Comparison of ENCODE assay signal across 9 cellular contexts in genomic region chr1:205271277-205271676, GRCh38. TPM values are rescaled to one million over a fixed set of nuclear protein-coding genes. Genes with fewer than 3 reads are reported as not detected.
DNase-seq lines count a peak whose midpoint lies in the region; ATAC-seq, FAIRE-seq and TF ChIP-seq lines count a peak whose summit lies in the region.
"Had no signal": no experiment of that assay in that cellular context is flagged by ENCODE, and none has a peak within 500 bp of the region (broad histone marks: within the 10 kb centered on the region; RNA-seq: fewer than 3 reads in every experiment).

No MANE protein-coding gene starts in this region.

- H3K9ac ChIP-seq in keratinocyte (ENCODE audit: control insufficient read depth, extremely low read depth, insufficient read depth, low read length): no peak overlapping the region

- H3K27me3 Mint-ChIP-seq in stimulated activated memory B cell treated with anti-CD40 and anti-IgM and Interleukin-4, amounts not matched to agents 10 μg/mL and 1 μg/mL and 100 μg/mL, for 72 hours: peaks cover 15% of the 10 kb centered on the region

- H3K36me3 ChIP-seq in cardiac muscle cell: no peaks in the 10 kb centered on the region
- H3K36me3 ChIP-seq in brain microvascular endothelial cell (replicated peaks): no peaks in the 10 kb centered on the region
- no peaks in the 10 kb centered on the region for H3K36me3 ChIP-seq in keratinocyte (ENCODE audit: control insufficient read depth in 2 of 2, extremely low read depth in 1 of 2, insufficient read depth in 2 of 2, low read length in 2 of 2)

- H3K9me3 Mint-ChIP-seq in stimulated activated memory B cell treated with anti-CD40 and anti-IgM and Interleukin-4, amounts not matched to agents 10 μg/mL and 1 μg/mL and 100 μg/mL, for 72 hours: no peaks in the 10 kb centered on the region

- H3K27ac Mint-ChIP-seq in stimulated activated memory B cell treated with anti-CD40 and anti-IgM and Interleukin-4, amounts not matched to agents 10 μg/mL and 1 μg/mL and 100 μg/mL, for 72 hours: no peak overlapping the region

- DNase-seq in cardiac muscle cell (ENCODE audit: low read depth in 1 of 2, low spot score in 1 of 2) (peak in 1 of 2 donors; percentile 53), cardiac septum (ENCODE audit: low spot score) (no peak), brain microvascular endothelial cell (no peak), keratinocyte (ENCODE audit: low read depth, low spot score) (no peak), HPDE6-E6E7 (ENCODE audit: extremely low spot score) (no peak)
- no peak for DNase-seq in activated T-cell treated with anti-CD3 and anti-CD28 coated beads, Interleukin-2, amount 50 U/mL, for 48 hours

- intact Hi-C loops in cardiac septum (cut with DNase I): no loop called here

- H3K9me3 ChIP-seq in cardiac muscle cell (ENCODE audit: low read depth) (no peaks in the 10 kb centered on the region), keratinocyte (ENCODE audit: control insufficient read depth, low read depth, low read length) (no peaks in the 10 kb centered on the region)

- H3K4me1 ChIP-seq in cardiac muscle cell (ENCODE audit: low read depth) (peaks cover 4% of the 10 kb centered on the region), keratinocyte (ENCODE audit: control insufficient read depth, extremely low read depth, insufficient read depth, low read length) (peaks cover 20% of the 10 kb centered on the region)

- peak; percentile 46 for TF ChIP-seq CTCF in cardiac muscle cell (IDR thresholded peaks at IDR 0.05; ENCODE audit: low read depth, low read length)
- TF ChIP-seq CTCF in brain microvascular endothelial cell (IDR thresholded peaks at IDR 0.05; ENCODE audit: low read depth, low read length, missing control alignments): peak; percentile 53
- TF ChIP-seq CTCF in keratinocyte (optimal IDR thresholded peaks at IDR 0.05 in 1 of 3, IDR thresholded peaks at IDR 0.05 in 1 of 3, conservative IDR thresholded peaks at IDR 0.05 in 1 of 3; ENCODE audit: extremely low read depth in 1 of 3, insufficient read depth in 2 of 3, low read length in 3 of 3): peak; percentile 8 to 18 (median 12)

- no peak for ATAC-seq in stimulated activated memory B cell treated with anti-CD40 and anti-IgM and Interleukin-4, amounts not matched to agents 10 μg/mL and 1 μg/mL and 100 μg/mL, for 72 hours

- H2AFZ ChIP-seq in keratinocyte (ENCODE audit: control insufficient read depth, low read length): no peak overlapping the region

- H4K20me1 ChIP-seq in keratinocyte (ENCODE audit: control insufficient read depth, extremely low read depth, insufficient read depth, low read length): no peaks in the 10 kb centered on the region

- H3K79me2 ChIP-seq in keratinocyte (ENCODE audit: control insufficient read depth, insufficient read depth, low read length): no peaks in the 10 kb centered on the region

- no peak overlapping the region for H3K4me2 ChIP-seq in keratinocyte (ENCODE audit: control insufficient read depth, extremely low read depth, insufficient read depth, low read depth, low read length)

- in situ Hi-C loops in brain microvascular endothelial cell (cut with HindIII; ENCODE audit: low pct_ligation_motif_present, low sequenced_read_pairs): loop anchor here (10.0 kb wide), 1 partner anchor 54 kb away; the partner anchor contains the start of gene NUAK2

- peaks cover 32% of the 10 kb centered on the region for H3K4me1 Mint-ChIP-seq in stimulated activated memory B cell treated with anti-CD40 and anti-IgM and Interleukin-4, amounts not matched to agents 10 μg/mL and 1 μg/mL and 100 μg/mL, for 72 hours

- no peaks in the 10 kb centered on the region for H3K9me1 ChIP-seq in keratinocyte (ENCODE audit: control insufficient read depth, extremely low read depth, insufficient read depth, low read length)

- dilution Hi-C loops in keratinocyte (cut with MboI; ENCODE audit: extremely low pct_ligation_motif_present, low sequenced_read_pairs): no loop called here

- H3K4me3 Mint-ChIP-seq in stimulated activated memory B cell treated with anti-CD40 and anti-IgM and Interleukin-4, amounts not matched to agents 10 μg/mL and 1 μg/mL and 100 μg/mL, for 72 hours: no peak overlapping the region

- H3K27ac ChIP-seq in cardiac muscle cell: no peak overlapping the region
- no peak overlapping the region for H3K27ac ChIP-seq in brain microvascular endothelial cell
- no peak overlapping the region for H3K27ac ChIP-seq in keratinocyte (ENCODE audit: control insufficient read depth, insufficient read depth, low read length)
- peak overlapping the region; percentile 97 for H3K27ac ChIP-seq in temporal lobe (ENCODE audit: low read depth, low read length)
- H3K27ac ChIP-seq: epithelial cell of prostate had no signal

- H3K4me3 ChIP-seq in cardiac muscle cell (no peak overlapping the region), brain microvascular endothelial cell (ENCODE audit: low read depth, low read length) (no peak overlapping the region), keratinocyte (ENCODE audit: control insufficient read depth in 2 of 3, extremely low read depth in 1 of 3, insufficient read depth in 2 of 3, low read depth in 1 of 3, low read length in 3 of 3) (no peak overlapping the region)

- no peak for FAIRE-seq in keratinocyte (lab: Jason Lieb, UNC)

- peaks cover 11% of the 10 kb centered on the region for H3K36me3 Mint-ChIP-seq in stimulated activated memory B cell treated with anti-CD40 and anti-IgM and Interleukin-4, amounts not matched to agents 10 μg/mL and 1 μg/mL and 100 μg/mL, for 72 hours

- H3K27me3 ChIP-seq in cardiac muscle cell (no peaks in the 10 kb centered on the region), brain microvascular endothelial cell (replicated peaks) (no peaks in the 10 kb centered on the region), keratinocyte (ENCODE audit: control insufficient read depth, extremely low read depth, insufficient read depth, low read length) (peaks cover 4% of the 10 kb centered on the region)

RNA-seq across cellular contexts. Expression of gene TMCC2, which starts 43.5 kb away (rescaled TPM):
- total RNA-seq in cardiac muscle cell (10.9 and 11.9 TPM in 2 replicates), cardiac septum (4.0 TPM), temporal lobe (27.5 TPM)
- polyA plus RNA-seq in cardiac muscle cell (6.3 and 9.0 TPM in 2 replicates), keratinocyte (0.60 to 1.8 TPM (median 0.83 TPM) in 3 replicates)
- 0.27 TPM for polyA plus RNA-seq in keratinocyte (2011; ENCODE audit: low read depth)
- 0.69 and 1.4 TPM in 2 replicates for polyA plus RNA-seq in keratinocyte (2011; cell fraction: cytosol; rRNA removed)
- 1.3 and 1.7 TPM in 2 replicates for polyA plus RNA-seq in keratinocyte (2011; cell fraction: nucleus; rRNA removed)
- polyA plus RNA-seq in keratinocyte (2012; ENCODE audit: low replicate concordance): 0.17 and 0.79 TPM in 2 replicates
- polyA minus RNA-seq in keratinocyte: 1.2 to 2.4 TPM (median 2.4 TPM) in 3 replicates
- polyA minus RNA-seq in keratinocyte (2011; cell fraction: cytosol; rRNA and poly(A)+ RNA removed): 3.1 TPM
- polyA minus RNA-seq in keratinocyte (2011; cell fraction: nucleus; rRNA and poly(A)+ RNA removed): 0.95 and 1.6 TPM in 2 replicates

RNA-seq across cellular contexts. Expression of gene NUAK2, which starts 50.3 kb away (rescaled TPM):
- 3.4 and 4.3 TPM in 2 replicates for total RNA-seq in cardiac muscle cell
- 2.1 and 3.4 TPM in 2 replicates for polyA plus RNA-seq in cardiac muscle cell
- total RNA-seq in cardiac septum: 0.75 TPM
- 2.8 to 5.9 TPM (median 3.9 TPM) in 3 replicates for polyA plus RNA-seq in keratinocyte
- polyA plus RNA-seq in keratinocyte (2011; ENCODE audit: low read depth): 2.9 TPM
- 3.0 TPM in 2 replicates for polyA plus RNA-seq in keratinocyte (2011; cell fraction: cytosol; rRNA removed)
- 7.9 and 8.2 TPM in 2 replicates for polyA plus RNA-seq in keratinocyte (2011; cell fraction: nucleus; rRNA removed)
- polyA plus RNA-seq in keratinocyte (2012; ENCODE audit: low replicate concordance): 5.4 and 7.6 TPM in 2 replicates
- polyA minus RNA-seq in keratinocyte: 4.1 to 8.7 TPM (median 4.3 TPM) in 3 replicates
- polyA minus RNA-seq in keratinocyte (2011; cell fraction: cytosol; rRNA and poly(A)+ RNA removed): 5.8 TPM
- 9.7 and 12.9 TPM in 2 replicates for polyA minus RNA-seq in keratinocyte (2011; cell fraction: nucleus; rRNA and poly(A)+ RNA removed)
- 0.98 TPM for total RNA-seq in temporal lobe

RNA-seq across cellular contexts. Expression of gene DSTYK, which starts 59.8 kb away (rescaled TPM):
- 7.8 and 11.3 TPM in 2 replicates for total RNA-seq in cardiac muscle cell
- polyA plus RNA-seq in cardiac muscle cell: 8.8 and 13.5 TPM in 2 replicates
- 7.3 TPM for total RNA-seq in cardiac septum
- polyA plus RNA-seq in keratinocyte: 7.0 to 8.8 TPM (median 7.6 TPM) in 3 replicates
- 4.7 TPM for polyA plus RNA-seq in keratinocyte (2011; ENCODE audit: low read depth)
- polyA plus RNA-seq in keratinocyte (2011; cell fraction: cytosol; rRNA removed): 4.6 and 6.4 TPM in 2 replicates
- 8.0 and 8.7 TPM in 2 replicates for polyA plus RNA-seq in keratinocyte (2011; cell fraction: nucleus; rRNA removed)
- polyA plus RNA-seq in keratinocyte (2012; ENCODE audit: low replicate concordance): 5.8 and 7.1 TPM in 2 replicates
- polyA minus RNA-seq in keratinocyte: 6.6 to 11.3 TPM (median 10.7 TPM) in 3 replicates
- 13.0 TPM for polyA minus RNA-seq in keratinocyte (2011; cell fraction: cytosol; rRNA and poly(A)+ RNA removed)
- 8.3 and 18.5 TPM in 2 replicates for polyA minus RNA-seq in keratinocyte (2011; cell fraction: nucleus; rRNA and poly(A)+ RNA removed)
- 19.4 TPM for total RNA-seq in temporal lobe
